11 cellular contexts compared by ENCODE assay signal in genomic region chr1:16076003-16076870, GRCh38. TPM values are rescaled to one million over a fixed set of nuclear protein-coding genes. Genes with fewer than 3 reads are reported as not detected.
DNase-seq lines count a peak whose midpoint lies in the region; ATAC-seq and TF ChIP-seq lines count a peak whose summit lies in the region.
"Had no signal": no experiment of that assay in that cellular context is flagged by ENCODE, and none has a peak within 500 bp of the region (broad histone marks: within the 10 kb centered on the region; RNA-seq: fewer than 3 reads in every experiment).

No MANE protein-coding gene starts in this region.

- peaks cover 0 to 51% (median 25%) of the 10 kb centered on the region in 12 donors for H3K4me1 ChIP-seq in heart left ventricle

- peaks cover 19% of the 10 kb centered on the region for H3K27me3 Mint-ChIP-seq in activated CD4-positive, alpha-beta memory T cell treated with anti-CD3 and anti-CD28 coated beads, Interleukin-2, amount 10 ng/mL, durations not matched to agents 7 days and 5 days

- intact Hi-C loops in heart left ventricle (cut with DNase I) (loop anchor here in 7 of 10 donors (5.0 kb wide), 3 partner anchors 166 to 286 kb away; no protein-coding TSS in a partner anchor), cardiac septum (cut with DNase I) (no loop called here)

- H3K9me3 ChIP-seq in heart left ventricle = no peaks in the 10 kb centered on the region
- H3K9me3 ChIP-seq: BLaER1, HAP-1 had no signal

- H3K4me1 Mint-ChIP-seq in activated CD4-positive, alpha-beta memory T cell treated with anti-CD3 and anti-CD28 coated beads, Interleukin-2, amount 10 ng/mL, durations not matched to agents 7 days and 5 days = peaks cover 35% of the 10 kb centered on the region

- no peak for TF ChIP-seq CTCF in heart left ventricle (IDR thresholded peaks at IDR 0.05)

- H3K36me3 ChIP-seq in heart left ventricle = no peaks in the 10 kb centered on the region
- H3K36me3 ChIP-seq: BLaER1, HAP-1 had no signal

- CTCF ChIA-PET in activated CD4-positive, alpha-beta memory T cell treated with anti-CD3 and anti-CD28 coated beads, Interleukin-2, amount 10 ng/mL, durations not matched to agents 7 days and 5 days (lab: Charles Lee) = no interaction called here

- H3K36me3 Mint-ChIP-seq in activated CD4-positive, alpha-beta memory T cell treated with anti-CD3 and anti-CD28 coated beads, Interleukin-2, amount 10 ng/mL, durations not matched to agents 7 days and 5 days (ENCODE audit: low read depth) = no peaks in the 10 kb centered on the region

- no peak overlapping the region for H3K4me3 ChIP-seq in heart left ventricle
- H3K4me3 ChIP-seq: BLaER1, HAP-1 had no signal

- POLR2A ChIA-PET in activated CD4-positive, alpha-beta memory T cell treated with anti-CD3 and anti-CD28 coated beads, Interleukin-2, amount 10 ng/mL, durations not matched to agents 7 days and 5 days (lab: Charles Lee) = no interaction called here

- H3K4me3 Mint-ChIP-seq in activated CD4-positive, alpha-beta memory T cell treated with anti-CD3 and anti-CD28 coated beads, Interleukin-2, amount 10 ng/mL, durations not matched to agents 7 days and 5 days = no peak overlapping the region

- peak in 3 of 4 donors; percentile 14 to 41 (median 20) for ATAC-seq in heart left ventricle
- peak; percentile 50 for ATAC-seq in SK-N-SH treated with all-trans-retinoic acid at 6 μM for 48 hours
- no peak for ATAC-seq in GM21367 (IDR thresholded peaks at IDR 0.05; ENCODE audit: unreplicated experiment)
- ATAC-seq in HG02759 (IDR thresholded peaks at IDR 0.05; ENCODE audit: unreplicated experiment) = no peak

- H3K9me3 Mint-ChIP-seq in activated CD4-positive, alpha-beta memory T cell treated with anti-CD3 and anti-CD28 coated beads, Interleukin-2, amount 10 ng/mL, durations not matched to agents 7 days and 5 days = no peaks in the 10 kb centered on the region

- H3K27ac Mint-ChIP-seq in activated CD4-positive, alpha-beta memory T cell treated with anti-CD3 and anti-CD28 coated beads, Interleukin-2, amount 10 ng/mL, durations not matched to agents 7 days and 5 days = no peak overlapping the region

- H3K27ac ChIP-seq in heart left ventricle = peak overlapping the region in 8 of 12 donors; percentile 10 to 68 (median 42)
- H3K27ac ChIP-seq: BLaER1 had no signal

- 75 to 82% (median 78%) methylated on average over 9 to 14 of the region's 14 CpGs for WGBS in heart left ventricle, 4 donors

- DNase-seq in heart left ventricle (peak in 3 of 5 donors; percentile 44 to 76 (median 46)), cardiac septum (ENCODE audit: low spot score) (no peak), fibroblast of the conjunctiva (ENCODE audit: low read depth) (peak; percentile 63), stromal cell of bone marrow (ENCODE audit: low read depth) (peak; percentile 87)
- no peak for DNase-seq in activated CD4-positive, alpha-beta memory T cell treated with anti-CD3 and anti-CD28 coated beads, Interleukin-2, amount 10 ng/mL, durations not matched to agents 7 days and 5 days
- DNase-seq: SIG-M5 had no signal

- TF ChIP-seq POLR2A in heart left ventricle (IDR thresholded peaks at IDR 0.05) = no peak

- H3K27me3 ChIP-seq in heart left ventricle = peaks cover 0 to 22% (median 0%) of the 10 kb centered on the region in 9 donors

TF ChIP-seq in SK-N-SH treated with all-trans-retinoic acid at 6 μM for 48 hours, 23 proteins besides CTCF, POLR2A, EP300 and RAD21 (continues in another document):
- TF ChIP-seq TOX (CRISPR knock-in tag; IDR thresholded peaks at IDR 0.05; ENCODE audit: borderline replicate concordance) = no peak
- TF ChIP-seq ESRRG (CRISPR knock-in tag; IDR thresholded peaks at IDR 0.05) = no peak
- TF ChIP-seq OSR1 (CRISPR knock-in tag; IDR thresholded peaks at IDR 0.05) = no peak
- no peak for TF ChIP-seq GLIS3 (CRISPR knock-in tag; IDR thresholded peaks at IDR 0.05)
- no peak for TF ChIP-seq ZFP30 (CRISPR knock-in tag; IDR thresholded peaks at IDR 0.05)
- no peak for TF ChIP-seq ISL1 (CRISPR knock-in tag; IDR thresholded peaks at IDR 0.05)
- no peak for TF ChIP-seq TSHZ2 (CRISPR knock-in tag; IDR thresholded peaks at IDR 0.05)
- no peak for TF ChIP-seq BACH2 (CRISPR knock-in tag; IDR thresholded peaks at IDR 0.05; ENCODE audit: borderline replicate concordance)
- no peak for TF ChIP-seq ARNTL (CRISPR knock-in tag; IDR thresholded peaks at IDR 0.05; ENCODE audit: borderline replicate concordance, low read depth)
- no peak for TF ChIP-seq RARB (CRISPR knock-in tag; IDR thresholded peaks at IDR 0.05)
- no peak for TF ChIP-seq ZNF70 (CRISPR knock-in tag; IDR thresholded peaks at IDR 0.05)
- TF ChIP-seq ZNF8 (CRISPR knock-in tag; IDR thresholded peaks at IDR 0.05) = no peak
- TF ChIP-seq ZNF565 (CRISPR knock-in tag; conservative IDR thresholded peaks at IDR 0.05; ENCODE audit: low read depth) = no peak
- no peak for TF ChIP-seq PPARA (CRISPR knock-in tag; IDR thresholded peaks at IDR 0.05; ENCODE audit: borderline replicate concordance)
- no peak for TF ChIP-seq ZC3H10 (CRISPR knock-in tag; IDR thresholded peaks at IDR 0.05)
- no peak for TF ChIP-seq PATZ1 (CRISPR knock-in tag; IDR thresholded peaks at IDR 0.05; ENCODE audit: borderline replicate concordance)
- TF ChIP-seq CSDC2 (CRISPR knock-in tag; IDR thresholded peaks at IDR 0.05) = no peak
- TF ChIP-seq ZFP3 (CRISPR knock-in tag; IDR thresholded peaks at IDR 0.05) = no peak

RNA-seq across cellular contexts. Expression of gene FAM131C, which starts 2.8 kb away (rescaled TPM):
- 10 to 100 TPM in 1 of 9 donors, 1 to 10 TPM in 8; 1.2 to 17.8 (median 3.4) TPM for total RNA-seq in heart left ventricle
- polyA plus RNA-seq in heart left ventricle = 1 to 10 TPM; 1.1 to 9.3 TPM
- 3.0 TPM for total RNA-seq in cardiac septum
- 1 to 10 TPM; 5.1 to 5.6 TPM for total RNA-seq in activated CD4-positive, alpha-beta memory T cell treated with anti-CD3 and anti-CD28 coated beads, Interleukin-2, amount 10 ng/mL, durations not matched to agents 7 days and 5 days

RNA-seq across cellular contexts. Expression of gene CLCNKB, which starts 32.7 kb away (rescaled TPM):
- total RNA-seq in heart left ventricle (1 to 10 TPM in 8 of 9 donors, under 1 TPM in 1; 0.51 to 2.7 (median 1.8) TPM), cardiac septum (2.0 TPM)
- polyA plus RNA-seq in heart left ventricle = 1 to 10 TPM in 1 of 2 donors, under 1 TPM in 1; 0.50 to 1.5 TPM
- total RNA-seq in activated CD4-positive, alpha-beta memory T cell treated with anti-CD3 and anti-CD28 coated beads, Interleukin-2, amount 10 ng/mL, durations not matched to agents 7 days and 5 days = not detected

RNA-seq across cellular contexts. Expression of gene CLCNKA, which starts 54.4 kb away (rescaled TPM):
- total RNA-seq in heart left ventricle (1 to 10 TPM in 1 of 9 donors, under 1 TPM in 6, not detected in 2; 0.25 to 1.1 (median 0.53) TPM), cardiac septum (1.2 TPM)
- under 1 TPM; 0.25 to 0.95 TPM for polyA plus RNA-seq in heart left ventricle
- total RNA-seq in activated CD4-positive, alpha-beta memory T cell treated with anti-CD3 and anti-CD28 coated beads, Interleukin-2, amount 10 ng/mL, durations not matched to agents 7 days and 5 days = under 1 TPM; 0.13 to 0.20 TPM

RNA-seq across cellular contexts. Expression of gene HSPB7, which starts 58.4 kb away (rescaled TPM):
- total RNA-seq in heart left ventricle (over 10,000 TPM in 1 of 9 donors, 1,000 to 10,000 TPM in 8; 2,598 to 10,910 (median 4,655) TPM), cardiac septum (3,889 TPM)
- polyA plus RNA-seq in heart left ventricle = 1,000 to 10,000 TPM; 7,048 to 8,299 TPM
- total RNA-seq in activated CD4-positive, alpha-beta memory T cell treated with anti-CD3 and anti-CD28 coated beads, Interleukin-2, amount 10 ng/mL, durations not matched to agents 7 days and 5 days = not detected

Comparison
In these comparisons a context has a peak if more than half of its experiments do, and no peak if none do; other contexts are left out.
1. DNase-seq: peak in heart left ventricle (3 of 5), fibroblast of the conjunctiva (single experiment) and stromal cell of bone marrow (single experiment); none in cardiac septum (single experiment) and activated CD4-positive, alpha-beta memory T cell treated with anti-CD3 and anti-CD28 coated beads, Interleukin-2, amount 10 ng/mL, durations not matched to agents 7 days and 5 days (single experiment).
2. ATAC-seq: peak in heart left ventricle (3 of 4) and SK-N-SH treated with all-trans-retinoic acid at 6 μM for 48 hours (single experiment); none in GM21367 (single experiment) and HG02759 (single experiment).